ENCODE assay signal across 18 cellular contexts in genomic region chr11:117191680-117192400, GRCh38.
"Had no signal": no experiment of that assay in that cellular context is flagged by ENCODE, and none has a peak within 500 bp of the region (broad histone marks: within the 10 kb centered on the region; RNA-seq: fewer than 3 reads in every experiment).

No MANE protein-coding gene starts in this region.

- H3K36me3 ChIP-seq: ovary had no signal

- H3K27me3 ChIP-seq: ovary had no signal

- DNase-seq: activated CD4-positive, CD25-positive, alpha-beta regulatory T cell treated with anti-CD3 and anti-CD28 coated beads, Interleukin-2, amount 50 U/mL, for 72 hours; activated T-cell treated with anti-CD3 and anti-CD28 coated beads for 4 hours; amniotic stem cell; caudate nucleus; effector memory CD4-positive, alpha-beta T cell; foreskin melanocyte; midbrain; stimulated activated CD4-positive, alpha-beta T cell treated with anti-CD3 and anti-CD28 coated beads, Interleukin-12 subunit alpha, Interleukin-12 subunit beta, amount 100 ng/mL, for 4 hours; stimulated activated CD4-positive, alpha-beta T cell treated with anti-CD3 and anti-CD28 coated beads, Interleukin-2, amount 100 ng/mL, for 24 hours; stimulated activated naive CD4-positive, alpha-beta T cell; T-helper 9 cell had no signal

- H3K27ac ChIP-seq: epithelial cell of prostate, ovary, SK-N-MC had no signal

- H3K27me3 Mint-ChIP-seq: activated naive CD4-positive, alpha-beta T cell treated with anti-CD3 and anti-CD28 coated beads, Interleukin-2, amount 50 U/mL, for 24 hours; activated T-helper 17 cell treated with anti-CD3 and anti-CD28 coated beads, Interleukin-2, amount 50 U/mL, for 72 hours; type B pancreatic cell had no signal

- H3K9me3 Mint-ChIP-seq: activated naive CD4-positive, alpha-beta T cell treated with anti-CD3 and anti-CD28 coated beads, Interleukin-2, amount 50 U/mL, for 24 hours; activated T-helper 17 cell treated with anti-CD3 and anti-CD28 coated beads, Interleukin-2, amount 50 U/mL, for 72 hours; type B pancreatic cell had no signal

- H3K27ac Mint-ChIP-seq: activated naive CD4-positive, alpha-beta T cell treated with anti-CD3 and anti-CD28 coated beads, Interleukin-2, amount 50 U/mL, for 24 hours; type B pancreatic cell had no signal

- H3K4me1 Mint-ChIP-seq: activated naive CD4-positive, alpha-beta T cell treated with anti-CD3 and anti-CD28 coated beads, Interleukin-2, amount 50 U/mL, for 24 hours had no signal

- H3K4me3 ChIP-seq: lung, ovary, SK-N-MC had no signal

- ATAC-seq: activated T-helper 17 cell treated with anti-CD3 and anti-CD28 coated beads, Interleukin-2, amount 50 U/mL, for 72 hours had no signal

- H3K9me3 ChIP-seq: ovary had no signal

- H3K4me3 Mint-ChIP-seq: activated naive CD4-positive, alpha-beta T cell treated with anti-CD3 and anti-CD28 coated beads, Interleukin-2, amount 50 U/mL, for 24 hours; activated T-helper 17 cell treated with anti-CD3 and anti-CD28 coated beads, Interleukin-2, amount 50 U/mL, for 72 hours; type B pancreatic cell had no signal
